9 cellular contexts compared by ENCODE assay signal in genomic region chr20:48846516-48847492, GRCh38. TPM values are rescaled to one million over a fixed set of nuclear protein-coding genes. Genes with fewer than 3 reads are reported as not detected.
DNase-seq lines count a peak whose midpoint lies in the region; ATAC-seq lines count a peak whose summit lies in the region.
"Had no signal": no experiment of that assay in that cellular context is flagged by ENCODE, and none has a peak within 500 bp of the region (broad histone marks: within the 10 kb centered on the region; RNA-seq: fewer than 3 reads in every experiment).

No MANE protein-coding gene starts in this region.

- no peak overlapping the region for H3K4me3 Mint-ChIP-seq in activated naive CD4-positive, alpha-beta T cell treated with anti-CD3 and anti-CD28 coated beads, Interleukin-2, amount 10 ng/mL, durations not matched to agents 7 days and 5 days
- H3K4me3 Mint-ChIP-seq in activated naive CD8-positive, alpha-beta T cell treated with anti-CD3 and anti-CD28 coated beads, Interleukin-2, amount 10 ng/mL, durations not matched to agents 7 days and 5 days: no peak overlapping the region
- H3K4me3 Mint-ChIP-seq: activated naive CD4-positive, alpha-beta T cell treated with anti-CD3 and anti-CD28 coated beads, Interleukin-2, amount 50 U/mL, for 24 hours had no signal

- H3K9me3 Mint-ChIP-seq in activated naive CD4-positive, alpha-beta T cell treated with anti-CD3 and anti-CD28 coated beads, Interleukin-2, amount 10 ng/mL, durations not matched to agents 7 days and 5 days: no peaks in the 10 kb centered on the region
- no peaks in the 10 kb centered on the region for H3K9me3 Mint-ChIP-seq in activated naive CD8-positive, alpha-beta T cell treated with anti-CD3 and anti-CD28 coated beads, Interleukin-2, amount 10 ng/mL, durations not matched to agents 7 days and 5 days
- H3K9me3 Mint-ChIP-seq: activated naive CD4-positive, alpha-beta T cell treated with anti-CD3 and anti-CD28 coated beads, Interleukin-2, amount 50 U/mL, for 24 hours had no signal

- peak; percentile 57 for DNase-seq in activated naive CD4-positive, alpha-beta T cell treated with Interleukin-2 at 50 U/mL for 16 hours
- no peak for DNase-seq in activated naive CD4-positive, alpha-beta T cell treated with anti-CD3 and anti-CD28 coated beads, Interleukin-2, amount 10 ng/mL, durations not matched to agents 7 days and 5 days
- DNase-seq in NCI-H82 (lab: John Stamatoyannopoulos, UW) (peak; percentile 71), mucosa of gallbladder (ENCODE audit: low spot score) (no peak), T-helper 1 cell (no peak)
- DNase-seq in activated naive CD8-positive, alpha-beta T cell treated with anti-CD3 and anti-CD28 coated beads, Interleukin-2, amount 10 ng/mL, durations not matched to agents 7 days and 5 days: no peak
- DNase-seq in stimulated activated CD4-positive, alpha-beta T cell treated with anti-CD3 and anti-CD28 coated beads, Interleukin-2, amount 100 ng/mL, for 48 hours: peak; percentile 39 to 57

- peaks cover 39% of the 10 kb centered on the region for H3K27me3 Mint-ChIP-seq in activated naive CD4-positive, alpha-beta T cell treated with anti-CD3 and anti-CD28 coated beads, Interleukin-2, amount 10 ng/mL, durations not matched to agents 7 days and 5 days
- peaks cover 3% of the 10 kb centered on the region for H3K27me3 Mint-ChIP-seq in activated naive CD8-positive, alpha-beta T cell treated with anti-CD3 and anti-CD28 coated beads, Interleukin-2, amount 10 ng/mL, durations not matched to agents 7 days and 5 days
- H3K27me3 Mint-ChIP-seq: activated naive CD4-positive, alpha-beta T cell treated with anti-CD3 and anti-CD28 coated beads, Interleukin-2, amount 50 U/mL, for 24 hours had no signal

- H3K4me1 Mint-ChIP-seq in activated naive CD4-positive, alpha-beta T cell treated with anti-CD3 and anti-CD28 coated beads, Interleukin-2, amount 10 ng/mL, durations not matched to agents 7 days and 5 days: no peaks in the 10 kb centered on the region
- H3K4me1 Mint-ChIP-seq in activated naive CD8-positive, alpha-beta T cell treated with anti-CD3 and anti-CD28 coated beads, Interleukin-2, amount 10 ng/mL, durations not matched to agents 7 days and 5 days: peaks cover 4% of the 10 kb centered on the region

- POLR2A ChIA-PET in activated naive CD8-positive, alpha-beta T cell treated with anti-CD3 and anti-CD28 coated beads, Interleukin-2, amount 10 ng/mL, durations not matched to agents 7 days and 5 days (lab: Charles Lee): no interaction called here

- no peak overlapping the region for H3K27ac Mint-ChIP-seq in activated naive CD4-positive, alpha-beta T cell treated with anti-CD3 and anti-CD28 coated beads, Interleukin-2, amount 10 ng/mL, durations not matched to agents 7 days and 5 days
- H3K27ac Mint-ChIP-seq in activated naive CD8-positive, alpha-beta T cell treated with anti-CD3 and anti-CD28 coated beads, Interleukin-2, amount 10 ng/mL, durations not matched to agents 7 days and 5 days: no peak overlapping the region
- H3K27ac Mint-ChIP-seq: activated naive CD4-positive, alpha-beta T cell treated with anti-CD3 and anti-CD28 coated beads, Interleukin-2, amount 50 U/mL, for 24 hours had no signal

- no peaks in the 10 kb centered on the region for H3K36me3 Mint-ChIP-seq in activated naive CD4-positive, alpha-beta T cell treated with anti-CD3 and anti-CD28 coated beads, Interleukin-2, amount 10 ng/mL, durations not matched to agents 7 days and 5 days
- H3K36me3 Mint-ChIP-seq in activated naive CD8-positive, alpha-beta T cell treated with anti-CD3 and anti-CD28 coated beads, Interleukin-2, amount 10 ng/mL, durations not matched to agents 7 days and 5 days: no peaks in the 10 kb centered on the region
- H3K36me3 Mint-ChIP-seq: activated naive CD4-positive, alpha-beta T cell treated with anti-CD3 and anti-CD28 coated beads, Interleukin-2, amount 50 U/mL, for 24 hours had no signal

- CTCF ChIA-PET in activated naive CD4-positive, alpha-beta T cell treated with anti-CD3 and anti-CD28 coated beads, Interleukin-2, amount 10 ng/mL, durations not matched to agents 7 days and 5 days (lab: Charles Lee): no interaction called here

- peak; percentile 91 for ATAC-seq in HG02678 (IDR thresholded peaks at IDR 0.05; ENCODE audit: unreplicated experiment)
- peak; percentile 54 for ATAC-seq in activated naive CD8-positive, alpha-beta T cell treated with anti-CD3 and anti-CD28 coated beads, Interleukin-2, amount 10 ng/mL, durations not matched to agents 7 days and 5 days (ENCODE audit: low read depth)

RNA-seq across cellular contexts. Expression of gene PREX1, which starts 19.0 kb away (rescaled TPM):
- 100 to 1,000 TPM; 142 to 147 TPM for total RNA-seq in activated naive CD8-positive, alpha-beta T cell treated with anti-CD3 and anti-CD28 coated beads, Interleukin-2, amount 10 ng/mL, durations not matched to agents 7 days and 5 days
- total RNA-seq in mucosa of gallbladder: 29.8 TPM

Comparison
In these comparisons a context has a peak if more than half of its experiments do, and no peak if none do; other contexts are left out.
1. DNase-seq: peak in activated naive CD4-positive, alpha-beta T cell treated with Interleukin-2 at 50 U/mL for 16 hours (single experiment), NCI-H82 (single experiment) and stimulated activated CD4-positive, alpha-beta T cell treated with anti-CD3 and anti-CD28 coated beads, Interleukin-2, amount 100 ng/mL, for 48 hours (2 of 2); none in activated naive CD4-positive, alpha-beta T cell treated with anti-CD3 and anti-CD28 coated beads, Interleukin-2, amount 10 ng/mL, durations not matched to agents 7 days and 5 days (single experiment), activated naive CD8-positive, alpha-beta T cell treated with anti-CD3 and anti-CD28 coated beads, Interleukin-2, amount 10 ng/mL, durations not matched to agents 7 days and 5 days (single experiment), mucosa of gallbladder (single experiment) and T-helper 1 cell (0 of 5).